9 cellular contexts compared by ENCODE assay signal in the genomic region with DNA sequence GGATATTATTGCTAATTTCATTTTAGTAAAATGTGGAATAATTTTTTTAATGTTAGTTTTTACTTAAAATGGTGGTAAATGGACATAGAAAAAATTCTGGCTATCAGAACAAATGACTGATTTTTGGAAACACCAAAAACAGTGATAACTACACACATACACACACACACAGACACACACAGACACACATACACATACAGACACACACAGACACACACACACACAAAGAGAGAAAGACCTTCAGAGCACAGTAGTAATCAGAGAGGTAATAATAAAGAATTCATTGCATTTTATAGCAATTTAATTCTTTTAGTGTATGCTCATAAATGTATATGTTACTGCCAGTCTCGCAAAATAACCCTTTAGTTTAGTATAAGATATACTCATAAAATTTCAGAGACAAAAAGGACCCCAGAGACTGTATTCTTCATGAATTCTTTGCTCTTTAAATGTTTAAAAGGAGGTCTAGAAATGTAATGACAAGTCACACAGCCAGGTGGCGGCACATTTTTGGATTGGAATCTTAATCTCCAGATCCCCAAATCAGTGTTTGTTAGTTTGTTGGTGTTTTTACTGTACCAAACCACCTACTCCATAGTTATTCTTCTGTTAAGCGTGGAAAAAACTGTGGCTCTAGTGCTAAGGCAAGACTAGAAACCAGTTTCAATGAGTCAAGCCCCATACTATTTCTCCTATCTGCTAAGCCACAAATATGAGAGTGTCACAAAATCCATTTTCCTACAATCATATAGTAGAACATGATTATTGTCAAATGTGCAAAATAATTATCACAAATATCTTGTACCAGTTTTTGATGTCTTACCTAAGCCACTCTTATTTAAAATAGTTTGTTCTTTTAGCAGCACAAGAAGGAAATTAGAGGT.
DNase-seq lines count a peak whose midpoint lies in the region; ATAC-seq and TF ChIP-seq lines count a peak whose summit lies in the region.
"Had no signal": no experiment of that assay in that cellular context is flagged by ENCODE, and none has a peak within 500 bp of the region (broad histone marks: within the 10 kb centered on the region; RNA-seq: fewer than 3 reads in every experiment).

No MANE protein-coding gene starts in this region.

- TF ChIP-seq CTCF in Calu3 (IDR thresholded peaks at IDR 0.05; ENCODE audit: unreplicated experiment) = peak; percentile 66
- TF ChIP-seq CTCF in GM23338 (conservative IDR thresholded peaks at IDR 0.05; ENCODE audit: low read depth in 2 of 2) = peak; percentile 69 to 84
- TF ChIP-seq CTCF in OCI-LY7 (conservative IDR thresholded peaks at IDR 0.05; ENCODE audit: low read length) = peak; percentile 76
- peak; percentile 65 for TF ChIP-seq CTCF in fibroblast of mammary gland (conservative IDR thresholded peaks at IDR 0.05; ENCODE audit: control insufficient read depth, insufficient read depth, low read depth, low read length)

- H3K36me3 ChIP-seq in GM23338 (ENCODE audit: insufficient read depth) (no peaks in the 10 kb centered on the region), OCI-LY7 (ENCODE audit: insufficient read depth, low read length) (no peaks in the 10 kb centered on the region)
- no peaks in the 10 kb centered on the region for H3K36me3 ChIP-seq in CD4-positive, alpha-beta memory T cell (ENCODE audit: insufficient read depth, low read length)

- H3K4me3 ChIP-seq in GM23338 = no peak overlapping the region
- H3K4me3 ChIP-seq in OCI-LY7 (ENCODE audit: low read depth, low read length, poor library complexity, severe bottlenecking) = no peak overlapping the region
- no peak overlapping the region for H3K4me3 ChIP-seq in fibroblast of mammary gland (ENCODE audit: control insufficient read depth, low read depth, low read length)
- H3K4me3 ChIP-seq in CD4-positive, alpha-beta memory T cell (ENCODE audit: low read length in 2 of 2) = no peak overlapping the region
- H3K4me3 ChIP-seq: K562 had no signal

- no peaks in the 10 kb centered on the region for H4K20me1 ChIP-seq in GM23338 (replicated peaks; ENCODE audit: insufficient read depth)
- H4K20me1 ChIP-seq in OCI-LY7 (ENCODE audit: insufficient read depth, low read length) = no peaks in the 10 kb centered on the region

- H3K9me3 Mint-ChIP-seq in Calu3 (ENCODE audit: low read depth, unreplicated experiment) (no peaks in the 10 kb centered on the region), GM23338 (no peaks in the 10 kb centered on the region)
- no peaks in the 10 kb centered on the region for H3K9me3 Mint-ChIP-seq in activated CD8-positive, alpha-beta memory T cell treated with anti-CD3 and anti-CD28 coated beads, Interleukin-2, amount 10 ng/mL, durations not matched to agents 7 days and 5 days (ENCODE audit: low read depth)
- H3K9me3 Mint-ChIP-seq in CD4-positive, alpha-beta memory T cell = peaks cover 0 to 3% (median 0%) of the 10 kb centered on the region in 8 donors

- ATAC-seq in GM23338 = no peak
- no peak for ATAC-seq in activated CD8-positive, alpha-beta memory T cell treated with anti-CD3 and anti-CD28 coated beads, Interleukin-2, amount 10 ng/mL, durations not matched to agents 7 days and 5 days
- ATAC-seq: K562 had no signal

- CTCF ChIA-PET in Calu3 (lab: Charles Lee) = interaction anchor here (1.0 kb wide), 1 partner anchor 15 kb away, joined by 3 read pairs; no protein-coding TSS in a partner anchor
- CTCF ChIA-PET in OCI-LY7 (lab: Charles Lee; ENCODE audit: unreplicated experiment) = no interaction called here
- CTCF ChIA-PET in activated CD8-positive, alpha-beta memory T cell treated with anti-CD3 and anti-CD28 coated beads, Interleukin-2, amount 10 ng/mL, durations not matched to agents 7 days and 5 days (lab: Charles Lee) = no interaction called here
- CTCF ChIA-PET in CD4-positive, alpha-beta memory T cell (lab: Charles Lee; ENCODE audit: partially characterized antibody) = no interaction called here

- no peaks in the 10 kb centered on the region for H3K27me3 ChIP-seq in GM23338 (ENCODE audit: insufficient read depth)
- no peaks in the 10 kb centered on the region for H3K27me3 ChIP-seq in CD4-positive, alpha-beta memory T cell (ENCODE audit: insufficient read depth, low read length)

- no peaks in the 10 kb centered on the region for H3K27me3 Mint-ChIP-seq in Calu3 (ENCODE audit: unreplicated experiment)
- H3K27me3 Mint-ChIP-seq in GM23338 (ENCODE audit: insufficient read depth, low read depth, poor library complexity) = peaks cover 2% of the 10 kb centered on the region
- H3K27me3 Mint-ChIP-seq in activated CD8-positive, alpha-beta memory T cell treated with anti-CD3 and anti-CD28 coated beads, Interleukin-2, amount 10 ng/mL, durations not matched to agents 7 days and 5 days = no peaks in the 10 kb centered on the region
- no peaks in the 10 kb centered on the region for H3K27me3 Mint-ChIP-seq in CD4-positive, alpha-beta memory T cell

- no TSS peak for BruUV-seq in Calu3 (replicated peaks; lab: Mats Ljungman, UMichigan)
- BruUV-seq in OCI-LY7 (replicated peaks; lab: Mats Ljungman, UMichigan) = no TSS peak

- H3K36me3 Mint-ChIP-seq in Calu3 (ENCODE audit: insufficient read depth, unreplicated experiment) (no peaks in the 10 kb centered on the region), GM23338 (ENCODE audit: low read depth) (no peaks in the 10 kb centered on the region)
- H3K36me3 Mint-ChIP-seq in activated CD8-positive, alpha-beta memory T cell treated with anti-CD3 and anti-CD28 coated beads, Interleukin-2, amount 10 ng/mL, durations not matched to agents 7 days and 5 days = no peaks in the 10 kb centered on the region
- H3K36me3 Mint-ChIP-seq in CD4-positive, alpha-beta memory T cell = no peaks in the 10 kb centered on the region

- H3K4me1 ChIP-seq in GM23338 (ENCODE audit: insufficient read depth) (peaks cover 22% of the 10 kb centered on the region; the same call in 1 of the 2 replicates), OCI-LY7 (ENCODE audit: insufficient read depth, low read length, poor library complexity, severe bottlenecking) (no peaks in the 10 kb centered on the region)
- no peaks in the 10 kb centered on the region for H3K4me1 ChIP-seq in CD4-positive, alpha-beta memory T cell (ENCODE audit: insufficient read depth, low read length)

- H3K79me2 ChIP-seq in GM23338 (replicated peaks; ENCODE audit: insufficient read depth) (no peaks in the 10 kb centered on the region), OCI-LY7 (ENCODE audit: insufficient read depth, low read depth, low read length) (no peaks in the 10 kb centered on the region)

- peaks cover 12% of the 10 kb centered on the region for H3K4me1 Mint-ChIP-seq in Calu3 (ENCODE audit: low read depth, unreplicated experiment)
- peaks cover 29% of the 10 kb centered on the region for H3K4me1 Mint-ChIP-seq in GM23338
- H3K4me1 Mint-ChIP-seq in activated CD8-positive, alpha-beta memory T cell treated with anti-CD3 and anti-CD28 coated beads, Interleukin-2, amount 10 ng/mL, durations not matched to agents 7 days and 5 days = no peaks in the 10 kb centered on the region
- no peaks in the 10 kb centered on the region for H3K4me1 Mint-ChIP-seq in CD4-positive, alpha-beta memory T cell

- intact Hi-C loops in Calu3 (cut with micrococcal nuclease; ENCODE audit: unreplicated experiment) (loop anchor here (1.0 to 2.0 kb wide), 3 partner anchors 105 to 774 kb away; no protein-coding TSS in a partner anchor), OCI-LY7 (cut with micrococcal nuclease; ENCODE audit: unreplicated experiment) (no loop called here)
- intact Hi-C loops in CD4-positive, alpha-beta memory T cell (cut with micrococcal nuclease) = no loop called here

- H3K4me2 ChIP-seq in GM23338 (no peak overlapping the region), OCI-LY7 (ENCODE audit: low read length) (no peak overlapping the region)

- no peaks in the 10 kb centered on the region for H3F3A ChIP-seq in GM23338 (replicated peaks; ENCODE audit: low read depth)

- H3K9me2 ChIP-seq in GM23338 (ENCODE audit: insufficient read depth) = no peaks in the 10 kb centered on the region
- no peaks in the 10 kb centered on the region for H3K9me2 ChIP-seq in OCI-LY7 (ENCODE audit: insufficient read depth, low read length)

- peak; percentile 55 for DNase-seq in Calu3
- peak; percentile 79 for DNase-seq in GM23338 (ENCODE audit: low spot score)
- peak; percentile 17 for DNase-seq in OCI-LY7 (ENCODE audit: low spot score)
- peak; percentile 47 for DNase-seq in fibroblast of mammary gland (ENCODE audit: low read depth)
- peak; percentile 26 for DNase-seq in stimulated activated CD8-positive, alpha-beta memory T cell treated with anti-CD3 and anti-CD28 coated beads, Interleukin-4, amount 100 ng/mL, for 48 hours
- DNase-seq in NCI-H2029 treated with DMSO at 0.1 percent for 48 hours (lab: John Stamatoyannopoulos, UW) = no peak
- DNase-seq in activated CD8-positive, alpha-beta memory T cell treated with anti-CD3 and anti-CD28 coated beads, Interleukin-2, amount 10 ng/mL, durations not matched to agents 7 days and 5 days = no peak
- DNase-seq in CD4-positive, alpha-beta memory T cell = no peak

- H3K27ac ChIP-seq in GM23338 (ENCODE audit: low read depth) (no peak overlapping the region), OCI-LY7 (ENCODE audit: low read depth, low read length, poor library complexity, severe bottlenecking) (no peak overlapping the region)
- H3K27ac ChIP-seq in CD4-positive, alpha-beta memory T cell (ENCODE audit: low read depth, low read length) = no peak overlapping the region

- POLR2A ChIA-PET in OCI-LY7 (lab: Charles Lee) = no interaction called here
- POLR2A ChIA-PET in CD4-positive, alpha-beta memory T cell (lab: Charles Lee; ENCODE audit: partially characterized antibody) = no interaction called here

- H3K27ac Mint-ChIP-seq in Calu3 (ENCODE audit: unreplicated experiment) = no peak overlapping the region
- H3K27ac Mint-ChIP-seq in GM23338 = peak overlapping the region; percentile 86; the same call in 1 of the 2 replicates
- H3K27ac Mint-ChIP-seq in activated CD8-positive, alpha-beta memory T cell treated with anti-CD3 and anti-CD28 coated beads, Interleukin-2, amount 10 ng/mL, durations not matched to agents 7 days and 5 days = no peak overlapping the region
- no peak overlapping the region for H3K27ac Mint-ChIP-seq in CD4-positive, alpha-beta memory T cell

- H3K9me3 ChIP-seq in OCI-LY7 (ENCODE audit: low read length) = no peaks in the 10 kb centered on the region
- H3K9me3 ChIP-seq in CD4-positive, alpha-beta memory T cell (ENCODE audit: control insufficient read depth in 1 of 2, low read length in 2 of 2) = no peaks in the 10 kb centered on the region

- H3K4me3 Mint-ChIP-seq in Calu3 (ENCODE audit: low read depth, unreplicated experiment) (no peak overlapping the region), GM23338 (no peak overlapping the region)
- no peak overlapping the region for H3K4me3 Mint-ChIP-seq in activated CD8-positive, alpha-beta memory T cell treated with anti-CD3 and anti-CD28 coated beads, Interleukin-2, amount 10 ng/mL, durations not matched to agents 7 days and 5 days
- no peak overlapping the region for H3K4me3 Mint-ChIP-seq in CD4-positive, alpha-beta memory T cell

- H2AFZ ChIP-seq in GM23338 (no peak overlapping the region), OCI-LY7 (ENCODE audit: low read length) (no peak overlapping the region)

TF ChIP-seq in GM23338, 12 proteins besides CTCF, POLR2A, EP300 and RAD21 (continues in another document):
- no peak for TF ChIP-seq EZH2phosphoT487 (IDR thresholded peaks at IDR 0.05; ENCODE audit: unreplicated experiment)

Comparison
In these comparisons a context has a peak if more than half of its experiments do, and no peak if none do; other contexts are left out.
1. DNase-seq: peak in Calu3 (single experiment), GM23338 (single experiment), OCI-LY7 (single experiment), fibroblast of mammary gland (single experiment) and stimulated activated CD8-positive, alpha-beta memory T cell treated with anti-CD3 and anti-CD28 coated beads, Interleukin-4, amount 100 ng/mL, for 48 hours (single experiment); none in NCI-H2029 treated with DMSO at 0.1 percent for 48 hours (single experiment), activated CD8-positive, alpha-beta memory T cell treated with anti-CD3 and anti-CD28 coated beads, Interleukin-2, amount 10 ng/mL, durations not matched to agents 7 days and 5 days (single experiment) and CD4-positive, alpha-beta memory T cell (0 of 5).
2. Peak in every context shown above with its lines, with median percentiles within 50 percentile points of each other: CTCF ChIP-seq.